In genomic region chr6:51335543-51335942, GRCh38 we compare ENCODE assay signal across 4 cellular contexts.
"Had no signal": no experiment of that assay in that cellular context is flagged by ENCODE, and none has a peak within 500 bp of the region (broad histone marks: within the 10 kb centered on the region; RNA-seq: fewer than 3 reads in every experiment).

No MANE protein-coding gene starts in this region.

- DNase-seq: H9, HCEC 1CT, KBM-7 had no signal

- H3K4me3 ChIP-seq: GM23338 had no signal

- ATAC-seq: GM23338 had no signal
